ENCODE assay signal across 1 cellular context in genomic region chr2:224611938-224612337, GRCh38.
TF ChIP-seq lines count a peak whose summit lies in the region.

No MANE protein-coding gene starts in this region.

TF ChIP-seq in H1, 55 proteins besides CTCF, POLR2A, EP300 and RAD21:
- TF ChIP-seq E2F6 (IDR thresholded peaks at IDR 0.05) (no peak), MAFK (IDR thresholded peaks at IDR 0.05; ENCODE audit: low read depth, low read length) (no peak), CBX5 (IDR thresholded peaks at IDR 0.05; ENCODE audit: low read depth, low read length) (no peak), JUND (IDR thresholded peaks at IDR 0.05; ENCODE audit: low read length) (no peak), SP1 (IDR thresholded peaks at IDR 0.05; ENCODE audit: low read depth, low read length) (no peak), KDM4A (IDR thresholded peaks at IDR 0.05; ENCODE audit: low read depth, low read length, severe bottlenecking) (no peak), TAF1 (IDR thresholded peaks at IDR 0.05; ENCODE audit: low read depth, low read length) (no peak)
